Comparison of ENCODE assay signal across 10 cellular contexts in genomic region chr1:111450185-111450584, GRCh38. TPM values are rescaled to one million over a fixed set of nuclear protein-coding genes. Genes with fewer than 3 reads are reported as not detected.
DNase-seq lines count a peak whose midpoint lies in the region; ATAC-seq and TF ChIP-seq lines count a peak whose summit lies in the region.
"Had no signal": no experiment of that assay in that cellular context is flagged by ENCODE, and none has a peak within 500 bp of the region (broad histone marks: within the 10 kb centered on the region; RNA-seq: fewer than 3 reads in every experiment).

No MANE protein-coding gene starts in this region.

- H3K27me3 ChIP-seq in left ventricle myocardium inferior (ENCODE audit: low read depth) (no peaks in the 10 kb centered on the region), mammary epithelial cell (ENCODE audit: insufficient read depth, low read length) (no peaks in the 10 kb centered on the region), aorta (ENCODE audit: control insufficient read depth in 1 of 2, insufficient read depth in 2 of 2, low read length in 1 of 2) (no peaks in the 10 kb centered on the region)

- H3K4me2 ChIP-seq in mammary epithelial cell (ENCODE audit: insufficient read depth, low read depth, low read length), result peak overlapping the region; percentile 67

- intact Hi-C loops in left ventricle myocardium inferior (cut with micrococcal nuclease), result no loop called here
- intact Hi-C loops in Right ventricle myocardium inferior (cut with DNase I), result no loop called here
- intact Hi-C loops in mammary epithelial cell (cut with micrococcal nuclease), result no loop called here
- intact Hi-C loops in mucosa of descending colon (cut with DNase I, micrococcal nuclease), result no loop called here
- intact Hi-C loops in aorta (cut with DNase I), result no loop called here

- H3K4me3 ChIP-seq in left ventricle myocardium inferior, result peak overlapping the region; percentile 95
- H3K4me3 ChIP-seq in mammary epithelial cell (replicated peaks in 1 of 3; ENCODE audit: insufficient read depth in 1 of 3, low read depth in 2 of 3, low read length in 3 of 3), result peak overlapping the region; percentile 88 to 93 (median 89)
- H3K4me3 ChIP-seq in mucosa of descending colon, result peak overlapping the region; percentile 82
- peak overlapping the region; percentile 59 to 99 for H3K4me3 ChIP-seq in aorta (ENCODE audit: low read length in 2 of 2)

- ATAC-seq in Right ventricle myocardium inferior (no peak), mucosa of descending colon (no peak), aorta (ENCODE audit: low FRiP score) (no peak), GM18520 (IDR thresholded peaks at IDR 0.05; ENCODE audit: unreplicated experiment) (no peak)

- peak overlapping the region; percentile 94 for H3K27ac ChIP-seq in left ventricle myocardium inferior (replicated peaks)
- H3K27ac ChIP-seq in mammary epithelial cell (ENCODE audit: insufficient read depth, low read depth, low read length), result peak overlapping the region; percentile 85
- no peak overlapping the region for H3K27ac ChIP-seq in aorta (ENCODE audit: low read depth in 1 of 2, low read length in 2 of 2)

- H4K20me1 ChIP-seq in mammary epithelial cell (ENCODE audit: insufficient read depth, low read length), result peaks cover 3% of the 10 kb centered on the region

- dilution Hi-C loops in mammary epithelial cell (cut with HindIII; ENCODE audit: low sequenced_read_pairs), result no loop called here

- in situ Hi-C loops in mammary epithelial cell (cut with MboI; ENCODE audit: low sequenced_read_pairs in 2 of 2), result no loop called here

- CTCF ChIA-PET in mammary epithelial cell (lab: Charles Lee; ENCODE audit: low non-redundant PET), result no interaction called here

- no TSS peak for BruUV-seq in mammary epithelial cell (replicated peaks; lab: Mats Ljungman, UMichigan)

- H3K9ac ChIP-seq in mammary epithelial cell (ENCODE audit: insufficient read depth, low read length), result peak overlapping the region; percentile 98

- DNase-seq in left ventricle myocardium inferior, result no peak
- DNase-seq in Right ventricle myocardium inferior (ENCODE audit: missing footprints), result no peak
- no peak for DNase-seq in mammary epithelial cell
- no peak for DNase-seq in mucosa of descending colon
- no peak for DNase-seq in aorta
- no peak for DNase-seq in occipital lobe (lab: John Stamatoyannopoulos, UW)
- DNase-seq in RPMI8226, result no peak
- DNase-seq: GDM1 had no signal

- WGBS in mammary epithelial cell (ENCODE audit: low coverage, missing lambda C conversion rate), result 33% methylated on average over 3 of the region's 3 CpGs
- WGBS in aorta, 2 donors, result 49 to 50% methylated on average over 3 of the region's 3 CpGs

- no peaks in the 10 kb centered on the region for H3K9me3 ChIP-seq in left ventricle myocardium inferior (replicated peaks)
- no peaks in the 10 kb centered on the region for H3K9me3 ChIP-seq in mammary epithelial cell (replicated peaks; ENCODE audit: insufficient read depth, low read length)
- no peaks in the 10 kb centered on the region for H3K9me3 ChIP-seq in mucosa of descending colon
- H3K9me3 ChIP-seq in aorta (ENCODE audit: control insufficient read depth, low read length), result no peaks in the 10 kb centered on the region

- H2AFZ ChIP-seq in mammary epithelial cell (ENCODE audit: low read depth, low read length), result peak overlapping the region; percentile 98

- H3K4me1 ChIP-seq in left ventricle myocardium inferior, result peaks cover 80% of the 10 kb centered on the region
- peaks cover 30% of the 10 kb centered on the region for H3K4me1 ChIP-seq in mammary epithelial cell (ENCODE audit: insufficient read depth, low read length)
- H3K4me1 ChIP-seq in mucosa of descending colon (ENCODE audit: low read depth), result peaks cover 43% of the 10 kb centered on the region
- peaks cover 0 to 8% of the 10 kb centered on the region in 2 donors for H3K4me1 ChIP-seq in aorta (ENCODE audit: control insufficient read depth in 1 of 2, insufficient read depth in 2 of 2, low read length in 2 of 2)

- H3K36me3 ChIP-seq in left ventricle myocardium inferior (peaks cover 48% of the 10 kb centered on the region), mammary epithelial cell (ENCODE audit: insufficient read depth, low read length) (peaks cover 10% of the 10 kb centered on the region), mucosa of descending colon (ENCODE audit: low read depth) (no peaks in the 10 kb centered on the region), aorta (ENCODE audit: control insufficient read depth in 1 of 2, insufficient read depth in 2 of 2, low read length in 1 of 2) (peaks cover 0 to 2% of the 10 kb centered on the region in 2 donors)

- peaks cover 98% of the 10 kb centered on the region for H3K79me2 ChIP-seq in mammary epithelial cell (ENCODE audit: insufficient read depth, low read length)

- TF ChIP-seq CTCF in left ventricle myocardium inferior (IDR thresholded peaks at IDR 0.05; ENCODE audit: borderline replicate concordance), result no peak
- no peak for TF ChIP-seq CTCF in mammary epithelial cell (conservative IDR thresholded peaks at IDR 0.05 in 1 of 2, IDR thresholded peaks at IDR 0.05 in 1 of 2; ENCODE audit: extremely low read depth in 1 of 2, insufficient read depth in 1 of 2, low read depth in 1 of 2, low read length in 2 of 2)
- TF ChIP-seq CTCF in mucosa of descending colon (IDR thresholded peaks at IDR 0.05), result no peak

RNA-seq across cellular contexts. Expression of gene ATP5PB, which starts 0.9 kb away (rescaled TPM):
- total RNA-seq in left ventricle myocardium inferior (671 TPM), Right ventricle myocardium inferior (691 TPM), mammary epithelial cell (100 to 1,000 TPM; 184 to 228 TPM), mucosa of descending colon (100 to 1,000 TPM; 274 to 427 (median 390) TPM), aorta (100 to 1,000 TPM; 110 TPM), occipital lobe (170 TPM)
- polyA plus RNA-seq in mammary epithelial cell (364 TPM), aorta (100 to 1,000 TPM; 140 to 219 TPM)
- polyA minus RNA-seq in mammary epithelial cell, result 141 TPM

RNA-seq across cellular contexts. Expression of gene WDR77, which starts 1.1 kb away (rescaled TPM):
- total RNA-seq in left ventricle myocardium inferior (30.7 TPM), Right ventricle myocardium inferior (27.5 TPM), mammary epithelial cell (10 to 100 TPM; 51.8 to 71.0 TPM), mucosa of descending colon (10 to 100 TPM; 20.2 to 28.2 (median 23.4) TPM), aorta (10 to 100 TPM; 17.1 to 17.4 TPM), occipital lobe (21.1 TPM)
- polyA plus RNA-seq in mammary epithelial cell (165 TPM), aorta (10 to 100 TPM; 14.5 to 20.1 TPM)
- polyA minus RNA-seq in mammary epithelial cell, result 217 TPM

RNA-seq across cellular contexts. Expression of gene OVGP1, which starts 22.6 kb away (rescaled TPM):
- total RNA-seq in left ventricle myocardium inferior, result 0.69 TPM
- 0.41 TPM for total RNA-seq in Right ventricle myocardium inferior
- total RNA-seq in mammary epithelial cell, result under 1 TPM; 0.17 to 0.45 TPM
- polyA plus RNA-seq in mammary epithelial cell, result 0.25 TPM
- not detected for polyA minus RNA-seq in mammary epithelial cell
- 1 to 10 TPM; 2.0 to 3.1 (median 3.0) TPM for total RNA-seq in mucosa of descending colon
- total RNA-seq in aorta, result 1 to 10 TPM; 2.0 to 7.3 TPM
- 1 to 10 TPM in 1 of 2 donors, under 1 TPM in 1; 0.25 to 3.9 TPM for polyA plus RNA-seq in aorta
- total RNA-seq in occipital lobe, result 0.31 TPM

RNA-seq across cellular contexts. Expression of gene C1orf162, which starts 23.6 kb away (rescaled TPM):
- total RNA-seq in left ventricle myocardium inferior (5.6 TPM), Right ventricle myocardium inferior (9.5 TPM), mammary epithelial cell (under 1 TPM; 0.17 to 0.42 TPM), mucosa of descending colon (10 to 100 TPM in 2 of 3 donors, 1 to 10 TPM in 1; 4.2 to 21.5 (median 14.7) TPM), aorta (10 to 100 TPM; 19.1 to 53.6 TPM), occipital lobe (0.31 TPM)
- polyA plus RNA-seq in mammary epithelial cell (0.16 TPM), aorta (10 to 100 TPM; 20.5 to 51.5 TPM)
- polyA minus RNA-seq in mammary epithelial cell, result not detected

RNA-seq across cellular contexts. Expression of gene ADORA3, which starts 53.2 kb away (rescaled TPM):
- 3.1 TPM for total RNA-seq in left ventricle myocardium inferior
- total RNA-seq in Right ventricle myocardium inferior, result 3.8 TPM
- not detected for total RNA-seq in mammary epithelial cell
- not detected for polyA plus RNA-seq in mammary epithelial cell
- not detected for polyA minus RNA-seq in mammary epithelial cell
- total RNA-seq in mucosa of descending colon, result 1 to 10 TPM; 1.3 to 8.4 (median 7.5) TPM
- total RNA-seq in aorta, result 10 to 100 TPM in 1 of 2 donors, 1 to 10 TPM in 1; 4.3 to 10.5 TPM
- polyA plus RNA-seq in aorta, result 10 to 100 TPM in 1 of 2 donors, 1 to 10 TPM in 1; 3.4 to 13.4 TPM
- total RNA-seq in occipital lobe, result 3.6 TPM
- total RNA-seq: LHCN-M2 had no signal

Comparison
In these comparisons a context has a peak if more than half of its experiments do, and no peak if none do; other contexts are left out.
1. H3K27ac ChIP-seq: peak in left ventricle myocardium inferior (single experiment) and mammary epithelial cell (single experiment); none in aorta (0 of 2).
2. Peak in every context shown above with its lines, with median percentiles within 50 percentile points of each other: H3K4me3 ChIP-seq.